In genomic region chr7:83468251-83468739, GRCh38 we compare ENCODE assay signal across 1 cellular context.
TF ChIP-seq lines count a peak whose summit lies in the region.

No MANE protein-coding gene starts in this region.

TF ChIP-seq in K562, 482 proteins besides CTCF, POLR2A, EP300 and RAD21 (continued from another document):
- TF ChIP-seq ZNF318 (IDR thresholded peaks at IDR 0.05; ENCODE audit: borderline replicate concordance in 1 of 2, low read depth in 1 of 2) (peak in 1 of 2 experiments; percentile 61; a peak in 1 of 4 replicates), PKNOX1 (IDR thresholded peaks at IDR 0.05) (peak; percentile 82), ZKSCAN8 (CRISPR knock-in tag; IDR thresholded peaks at IDR 0.05) (no peak), JUN (IDR thresholded peaks at IDR 0.05; ENCODE audit: borderline replicate concordance, low read depth, low read length) (0 out of 2 replicates have a peak, but pooled peaks have one; percentile 54), JUN (CRISPR knock-in tag; IDR thresholded peaks at IDR 0.05; ENCODE audit: borderline replicate concordance) (no peak), EHMT2 (IDR thresholded peaks at IDR 0.05) (0 out of 2 replicates have a peak, but pooled peaks have one; percentile 70), NFIC (IDR thresholded peaks at IDR 0.05) (peak; percentile 77), TFAP4 (CRISPR knock-in tag; IDR thresholded peaks at IDR 0.05; ENCODE audit: borderline replicate concordance) (peak; percentile 65), TAF9B (IDR thresholded peaks at IDR 0.05; ENCODE audit: partially characterized antibody) (peak; percentile 66), BACH1 (tag; IDR thresholded peaks at IDR 0.05) (peak; percentile 66; the same call in 1 of the 2 replicates), MLLT1 (IDR thresholded peaks at IDR 0.05) (no peak), MAFK (IDR thresholded peaks at IDR 0.05; ENCODE audit: low read length) (peak; percentile 81), BRF2 (IDR thresholded peaks at IDR 0.05; ENCODE audit: borderline replicate concordance, insufficient read depth, insufficient read length) (no peak), MAFF (IDR thresholded peaks at IDR 0.05; ENCODE audit: low read length) (peak; percentile 76), ATF3 (IDR thresholded peaks at IDR 0.05) (peak; percentile 72), ATF3 (CRISPR knock-in tag; conservative IDR thresholded peaks at IDR 0.05) (no peak), TAF1 (IDR thresholded peaks at IDR 0.05; ENCODE audit: control insufficient read depth, extremely low read depth, insufficient read depth, low read length, severe bottlenecking) (no peak), GABPB1 (CRISPR knock-in tag; IDR thresholded peaks at IDR 0.05) (no peak), TEAD1 (CRISPR knock-in tag; IDR thresholded peaks at IDR 0.05) (peak; percentile 86 to 89; a peak in 3 of 4 replicates), ZNF384 (IDR thresholded peaks at IDR 0.05; ENCODE audit: low read depth, low read length) (peak; percentile 49; the same call in 1 of the 2 replicates), C11orf30 (IDR thresholded peaks at IDR 0.05; ENCODE audit: low read depth) (peak; percentile 82)
